8 cellular contexts compared by ENCODE assay signal in the genomic region with DNA sequence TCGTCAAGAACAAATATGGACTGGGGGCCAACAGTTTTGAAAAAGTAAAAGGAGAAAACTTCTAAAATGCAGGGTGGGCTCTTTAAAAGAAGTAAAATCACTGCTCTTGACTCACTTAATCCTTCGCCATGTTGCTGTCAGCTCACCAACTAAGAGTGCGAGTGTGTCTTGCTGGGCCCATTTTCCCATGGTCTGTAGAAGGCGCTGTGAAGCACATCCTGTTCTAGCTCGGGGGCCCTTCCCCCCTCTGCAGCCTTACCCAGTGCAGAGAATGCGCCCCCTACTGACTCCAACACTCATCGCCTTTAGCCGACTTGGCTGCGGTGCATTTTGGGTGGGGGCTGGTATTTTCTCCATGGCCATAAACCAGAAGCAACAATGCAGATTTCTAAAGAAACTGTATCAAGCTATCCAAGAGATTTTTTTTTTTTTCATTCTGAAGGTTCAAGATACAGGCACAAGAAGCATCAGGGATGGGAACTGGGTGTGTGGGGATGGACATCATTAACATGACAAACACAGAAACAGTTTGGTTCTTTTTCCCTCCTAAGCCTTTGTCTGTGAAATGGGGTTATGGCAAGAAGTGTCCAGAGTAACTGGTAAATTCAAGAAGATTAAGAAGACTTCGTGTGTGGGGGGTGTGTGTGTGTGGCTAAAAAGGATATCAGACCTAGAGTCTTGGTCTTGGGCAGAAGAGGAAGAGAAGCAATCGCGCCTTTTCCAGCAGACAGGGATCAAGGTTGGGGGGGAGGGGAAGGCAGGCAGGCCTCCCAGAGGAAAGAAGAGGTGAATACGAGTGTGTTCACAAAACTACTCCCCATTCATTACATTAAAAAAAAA.
DNase-seq lines count a peak whose midpoint lies in the region; ATAC-seq lines count a peak whose summit lies in the region.

No MANE protein-coding gene starts in this region.

- in situ Hi-C loops in T47D (cut with HindIII; ENCODE audit: low pct_unique_long_range_greater_than_20kb, low sequenced_read_pairs): no loop called here

- peak overlapping the region; percentile 96 for H3K9ac ChIP-seq in iPS-20b (ENCODE audit: low read depth, low read length)

- peak overlapping the region; percentile 77 for H3K27ac ChIP-seq in iPS-20b (ENCODE audit: low read length)
- H3K27ac ChIP-seq in skin epidermis: peak overlapping the region in 20 of 21 experiments; percentile 79 to 100 (median 92)

- H3K4me3 ChIP-seq in iPS-20b (ENCODE audit: low read length) (peak overlapping the region; percentile 77), skin epidermis (peak overlapping the region; percentile 67 to 97 (median 83))

- no peaks in the 10 kb centered on the region for H3K9me3 ChIP-seq in iPS-20b (ENCODE audit: insufficient read depth, low read depth, low read length)

- DNase-seq in 8988T (peak; percentile 50), NCI-H2107 treated with DMSO at 0.1 percent for 48 hours (lab: John Stamatoyannopoulos, UW; ENCODE audit: unreplicated experiment) (peak; percentile 85), UCSD-AML1 (lab: John Stamatoyannopoulos, UW; ENCODE audit: unreplicated experiment) (peak; percentile 87), T47D (ENCODE audit: low read depth in 1 of 2, low spot score in 1 of 2) (peak; percentile 54 to 98)

- ATAC-seq in GM18511 (IDR thresholded peaks at IDR 0.05; ENCODE audit: unreplicated experiment): peak; percentile 58
- ATAC-seq in HG03095 (IDR thresholded peaks at IDR 0.05; ENCODE audit: unreplicated experiment): peak; percentile 61

- peaks cover 20% of the 10 kb centered on the region for H3K4me1 ChIP-seq in iPS-20b (ENCODE audit: insufficient read depth, low read length)

- no peaks in the 10 kb centered on the region for H3K27me3 ChIP-seq in iPS-20b (ENCODE audit: insufficient read depth, low read length)

- H3K36me3 ChIP-seq in iPS-20b (ENCODE audit: insufficient read depth, low read depth, low read length): peaks cover 79% of the 10 kb centered on the region

Comparison
In these comparisons a context has a peak if more than half of its experiments do, and no peak if none do; other contexts are left out.
1. Peak in every context shown above with its lines: DNase-seq, ATAC-seq, H3K4me3 ChIP-seq and H3K27ac ChIP-seq.